Comparison of ENCODE assay signal across 1 cellular context in the genomic region with DNA sequence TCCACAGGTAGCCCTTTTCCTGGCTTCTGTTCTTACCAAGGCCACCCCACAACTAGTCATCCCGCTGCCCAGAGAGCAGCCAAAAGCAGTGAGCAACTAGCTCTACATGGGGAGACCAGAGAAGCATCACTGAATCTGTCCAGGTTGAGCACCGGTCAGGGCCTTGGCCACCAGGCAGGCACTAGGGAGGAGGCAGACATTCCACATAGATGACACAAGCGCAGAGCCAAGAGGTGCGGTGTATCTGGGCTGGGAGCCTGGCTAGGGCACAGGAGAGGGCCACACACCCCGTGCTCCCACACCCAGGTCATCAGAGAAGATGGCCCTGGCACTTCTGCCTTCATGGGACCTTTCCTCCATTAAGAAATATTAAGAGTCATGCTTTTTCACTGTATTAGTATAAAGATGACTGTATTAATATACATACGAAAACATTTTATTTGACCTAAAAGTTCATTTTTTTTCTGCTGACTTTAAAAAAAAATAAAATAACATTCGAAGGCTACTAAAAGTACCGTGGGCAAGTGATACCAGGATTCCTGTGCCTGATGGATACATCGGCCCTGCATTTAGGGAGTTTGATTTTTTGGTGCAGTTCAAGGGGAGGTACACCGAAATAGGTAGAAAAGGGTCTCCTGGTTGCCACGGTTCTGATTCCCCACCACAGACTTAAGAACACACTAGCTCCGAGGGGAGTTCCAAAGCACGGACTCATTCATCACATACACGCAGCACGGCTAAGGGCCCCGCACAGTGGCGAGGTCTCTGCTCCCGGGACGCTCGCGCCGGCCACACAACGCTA.
TF ChIP-seq lines count a peak whose summit lies in the region.

No MANE protein-coding gene starts in this region.

TF ChIP-seq in H1, 55 proteins besides CTCF, POLR2A, EP300 and RAD21:
- TF ChIP-seq SIX5 (IDR thresholded peaks at IDR 0.05; ENCODE audit: low read depth, low read length) = no peak
- TF ChIP-seq, protein P1, sequence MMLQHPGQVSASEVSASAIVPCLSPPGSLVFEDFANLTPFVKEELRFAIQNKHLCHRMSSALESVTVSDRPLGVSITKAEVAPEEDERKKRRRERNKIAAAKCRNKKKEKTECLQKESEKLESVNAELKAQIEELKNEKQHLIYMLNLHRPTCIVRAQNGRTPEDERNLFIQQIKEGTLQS (IDR thresholded peaks at IDR 0.05; ENCODE audit: insufficient read depth, low read depth, low read length) = no peak
- TF ChIP-seq BCL11A (IDR thresholded peaks at IDR 0.05; ENCODE audit: low read depth in 2 of 2, low read length in 2 of 2) = no peak
- TF ChIP-seq TCF12 (IDR thresholded peaks at IDR 0.05; ENCODE audit: low read depth, low read length) = no peak
- TF ChIP-seq SIRT6 (IDR thresholded peaks at IDR 0.05; ENCODE audit: low read length) = no peak
- no peak for TF ChIP-seq CHD7 (IDR thresholded peaks at IDR 0.05; ENCODE audit: insufficient replicate concordance, low read length)
- no peak for TF ChIP-seq NRF1 (IDR thresholded peaks at IDR 0.05; ENCODE audit: low read depth, low read length)
- no peak for TF ChIP-seq POLR2AphosphoS5 (IDR thresholded peaks at IDR 0.05; ENCODE audit: low read depth, low read length)
- TF ChIP-seq SP4 (IDR thresholded peaks at IDR 0.05; ENCODE audit: low read length) = no peak
- no peak for TF ChIP-seq ASH2L (IDR thresholded peaks at IDR 0.05; ENCODE audit: low read length)
- no peak for TF ChIP-seq FOSL1 (IDR thresholded peaks at IDR 0.05; ENCODE audit: insufficient read depth, low read depth, low read length)
- no peak for TF ChIP-seq KDM1A (IDR thresholded peaks at IDR 0.05; ENCODE audit: borderline replicate concordance, low read length)
- TF ChIP-seq ZNF274 (IDR thresholded peaks at IDR 0.05; ENCODE audit: borderline replicate concordance, extremely low read depth, low read length) = no peak
- no peak for TF ChIP-seq RXRA (IDR thresholded peaks at IDR 0.05; ENCODE audit: insufficient read depth, low read depth, low read length)
- no peak for TF ChIP-seq KDM4A (IDR thresholded peaks at IDR 0.05; ENCODE audit: low read depth, low read length, severe bottlenecking)
- TF ChIP-seq EZH2 (IDR thresholded peaks at IDR 0.05; ENCODE audit: low read depth, low read length, severe bottlenecking) = no peak
- TF ChIP-seq CHD2 (IDR thresholded peaks at IDR 0.05; ENCODE audit: low read length) = no peak
